ENCODE assay signal across 8 cellular contexts in genomic region chr6:155418017-155418749, GRCh38. TPM values are rescaled to one million over a fixed set of nuclear protein-coding genes. Genes with fewer than 3 reads are reported as not detected.
DNase-seq lines count a peak whose midpoint lies in the region; ATAC-seq and TF ChIP-seq lines count a peak whose summit lies in the region.

No MANE protein-coding gene starts in this region.

- H3K27me3 ChIP-seq in CD4-positive, alpha-beta memory T cell (ENCODE audit: insufficient read depth, low read length): no peaks in the 10 kb centered on the region
- H3K27me3 ChIP-seq in MM.1S (replicated peaks; ENCODE audit: insufficient read depth, low read length): no peaks in the 10 kb centered on the region

- no peaks in the 10 kb centered on the region for H3K36me3 Mint-ChIP-seq in CD4-positive, alpha-beta memory T cell
- H3K36me3 Mint-ChIP-seq in activated CD4-positive, alpha-beta T cell treated with anti-CD3 and anti-CD28 coated beads for 36 hours (ENCODE audit: low read depth): peaks cover 3% of the 10 kb centered on the region

- no peaks in the 10 kb centered on the region for H3K9me2 ChIP-seq in MM.1S (replicated peaks; ENCODE audit: insufficient read depth, low read length)

- POLR2A ChIA-PET in CD4-positive, alpha-beta memory T cell (lab: Charles Lee; ENCODE audit: partially characterized antibody): interaction anchor here (1.0 to 2.8 kb wide), 2 partner anchors 104 to 977 kb away, joined by 5 to 18 read pairs; partner anchors contain the start of gene TFB1M
- POLR2A ChIA-PET in activated CD4-positive, alpha-beta T cell treated with anti-CD3 and anti-CD28 coated beads for 36 hours (lab: Charles Lee): interaction anchor here (0.6 to 1.5 kb wide), 5 partner anchors 102 to 1822 kb away, joined by 3 to 7 read pairs (median 3); no protein-coding TSS in a partner anchor

- no peaks in the 10 kb centered on the region for H3K9me3 ChIP-seq in CD4-positive, alpha-beta memory T cell (ENCODE audit: control insufficient read depth in 1 of 2, low read length in 2 of 2)
- no peaks in the 10 kb centered on the region for H3K9me3 ChIP-seq in MM.1S (replicated peaks; ENCODE audit: insufficient read depth, low read length)

- peak overlapping the region; percentile 52; the same call in 1 of the 2 replicates for H3K9ac ChIP-seq in MM.1S (ENCODE audit: low read length)

- no peak for TF ChIP-seq CTCF in MM.1S (IDR thresholded peaks at IDR 0.05; ENCODE audit: low read length)

- peaks cover 32 to 46% (median 39%) of the 10 kb centered on the region in 4 donors for H3K4me1 Mint-ChIP-seq in CD4-positive, alpha-beta memory T cell
- H3K4me1 Mint-ChIP-seq in activated CD4-positive, alpha-beta T cell treated with anti-CD3 and anti-CD28 coated beads for 36 hours: peaks cover 48% of the 10 kb centered on the region

- H3K27ac ChIP-seq in CD4-positive, alpha-beta memory T cell (ENCODE audit: low read depth, low read length): peak overlapping the region; percentile 69
- peak overlapping the region; percentile 84 for H3K27ac ChIP-seq in MM.1S (ENCODE audit: low read length)

- DNase-seq in CD4-positive, alpha-beta memory T cell: peak; percentile 56 to 86 (median 72)
- peak; percentile 60 for DNase-seq in MM.1S
- peak; percentile 86 for DNase-seq in activated CD4-positive, alpha-beta T cell treated with anti-CD3 and anti-CD28 coated beads for 36 hours
- DNase-seq in dedifferentiated amniotic fluid mesenchymal stem cell (ENCODE audit: extremely low spot score): peak; percentile 71
- DNase-seq in pulmonary artery endothelial cell (ENCODE audit: low read depth, low spot score): peak; percentile 61
- DNase-seq in OCI-M2 (lab: John Stamatoyannopoulos, UW; ENCODE audit: unreplicated experiment): no peak
- DNase-seq in inferior parietal cortex (ENCODE audit: extremely low spot score): no peak

- ATAC-seq in GM21576 (IDR thresholded peaks at IDR 0.05; ENCODE audit: unreplicated experiment): peak; percentile 64
- ATAC-seq in activated CD4-positive, alpha-beta T cell treated with anti-CD3 and anti-CD28 coated beads for 36 hours: peak; percentile 83

- H3K4me2 ChIP-seq in MM.1S (ENCODE audit: low read depth, low read length): peak overlapping the region; percentile 63

- peaks cover 34% of the 10 kb centered on the region for H3K4me1 ChIP-seq in CD4-positive, alpha-beta memory T cell (ENCODE audit: insufficient read depth, low read length)
- no peaks in the 10 kb centered on the region for H3K4me1 ChIP-seq in MM.1S (ENCODE audit: low read length)

- H4K20me1 ChIP-seq in MM.1S (ENCODE audit: insufficient read depth, low read length): no peaks in the 10 kb centered on the region

- no peaks in the 10 kb centered on the region for H3K27me3 Mint-ChIP-seq in CD4-positive, alpha-beta memory T cell
- H3K27me3 Mint-ChIP-seq in activated CD4-positive, alpha-beta T cell treated with anti-CD3 and anti-CD28 coated beads for 36 hours: no peaks in the 10 kb centered on the region

- peak overlapping the region in 1 of 2 donors; percentile 49 for H3K4me3 ChIP-seq in CD4-positive, alpha-beta memory T cell (ENCODE audit: low read length in 2 of 2)
- H3K4me3 ChIP-seq in MM.1S (ENCODE audit: low read length): peak overlapping the region; percentile 50

- H3K27ac Mint-ChIP-seq in CD4-positive, alpha-beta memory T cell: peak overlapping the region; percentile 93 to 99 (median 98)
- peak overlapping the region; percentile 98 for H3K27ac Mint-ChIP-seq in activated CD4-positive, alpha-beta T cell treated with anti-CD3 and anti-CD28 coated beads for 36 hours

- CTCF ChIA-PET in CD4-positive, alpha-beta memory T cell (lab: Charles Lee; ENCODE audit: partially characterized antibody): interaction anchor here (1.2 to 1.5 kb wide), 4 partner anchors 8 to 105 kb away, joined by 3 to 4 read pairs (median 4); no protein-coding TSS in a partner anchor
- CTCF ChIA-PET in activated CD4-positive, alpha-beta T cell treated with anti-CD3 and anti-CD28 coated beads for 36 hours (lab: Charles Lee): interaction anchor here (0.6 to 1.1 kb wide), 6 partner anchors 10 to 1358 kb away, joined by 3 to 5 read pairs (median 3); no protein-coding TSS in a partner anchor

- no peaks in the 10 kb centered on the region for H3K9me3 Mint-ChIP-seq in CD4-positive, alpha-beta memory T cell
- peaks cover 2% of the 10 kb centered on the region for H3K9me3 Mint-ChIP-seq in activated CD4-positive, alpha-beta T cell treated with anti-CD3 and anti-CD28 coated beads for 36 hours (ENCODE audit: low read depth)

- H3K4me3 Mint-ChIP-seq in CD4-positive, alpha-beta memory T cell: peak overlapping the region; percentile 82 to 94 (median 88)
- peak overlapping the region; percentile 65 for H3K4me3 Mint-ChIP-seq in activated CD4-positive, alpha-beta T cell treated with anti-CD3 and anti-CD28 coated beads for 36 hours

- H3F3A ChIP-seq in MM.1S (ENCODE audit: insufficient read depth, low read length): peaks cover 7% of the 10 kb centered on the region; the same call in 1 of the 2 replicates

- H3K36me3 ChIP-seq in CD4-positive, alpha-beta memory T cell (ENCODE audit: insufficient read depth, low read length): no peaks in the 10 kb centered on the region
- no peaks in the 10 kb centered on the region for H3K36me3 ChIP-seq in MM.1S (replicated peaks; ENCODE audit: insufficient read depth, low read length)

- intact Hi-C loops in CD4-positive, alpha-beta memory T cell (cut with micrococcal nuclease): loop anchor here (1.0 to 10.0 kb wide), 2 partner anchors 104 to 243 kb away; partner anchors contain the start of gene TFB1M
- intact Hi-C loops in activated CD4-positive, alpha-beta T cell treated with anti-CD3 and anti-CD28 coated beads for 36 hours (cut with DNase I, micrococcal nuclease): loop anchor here (1.0 to 10.0 kb wide), 16 partner anchors 27 to 1173 kb away; partner anchors contain the start of genes SCAF8 (in 1 of the 2) and TFB1M (in 1 of the 2)

- no peaks in the 10 kb centered on the region for H3K79me2 ChIP-seq in MM.1S (ENCODE audit: low read length)

- peak overlapping the region; percentile 53 for H2AFZ ChIP-seq in MM.1S (ENCODE audit: low read length)

RNA-seq across cellular contexts. Expression of gene NOX3, which starts 37.5 kb away (rescaled TPM):
- total RNA-seq in CD4-positive, alpha-beta memory T cell: not detected
- not detected for polyA plus RNA-seq in CD4-positive, alpha-beta memory T cell
- not detected for total RNA-seq in activated CD4-positive, alpha-beta T cell treated with anti-CD3 and anti-CD28 coated beads for 36 hours
- total RNA-seq in pulmonary artery endothelial cell: not detected in 2 replicates

Comparison
In these comparisons a context has a peak if more than half of its experiments do, and no peak if none do; other contexts are left out.
1. DNase-seq: peak in CD4-positive, alpha-beta memory T cell (5 of 5), MM.1S (single experiment), activated CD4-positive, alpha-beta T cell treated with anti-CD3 and anti-CD28 coated beads for 36 hours (single experiment), dedifferentiated amniotic fluid mesenchymal stem cell (single experiment) and pulmonary artery endothelial cell (single experiment); none in OCI-M2 (single experiment) and inferior parietal cortex (single experiment).